In the genomic region with DNA sequence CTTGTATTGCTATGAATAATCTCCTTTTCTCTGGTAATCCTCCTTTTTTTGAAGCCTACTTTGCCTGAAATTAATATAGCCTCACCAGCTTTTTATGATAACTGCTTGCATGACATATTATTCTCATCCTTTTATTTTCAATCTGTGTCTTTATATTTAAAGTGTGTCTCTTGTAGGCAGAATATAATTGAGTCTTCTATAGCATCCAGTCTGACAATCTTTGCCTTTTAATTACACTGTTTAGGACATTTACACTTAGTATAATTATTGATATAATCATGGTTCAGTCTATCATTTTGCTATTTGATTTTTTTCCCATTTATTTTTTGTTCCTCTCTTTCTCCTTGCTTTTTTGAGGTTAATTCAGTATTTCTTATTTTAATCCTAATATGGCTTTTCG, we compare ENCODE assay signal across 35 cellular contexts.
"Had no signal": no experiment of that assay in that cellular context is flagged by ENCODE, and none has a peak within 500 bp of the region (broad histone marks: within the 10 kb centered on the region; RNA-seq: fewer than 3 reads in every experiment).

No MANE protein-coding gene starts in this region.

- H3K36me3 ChIP-seq: MG63 had no signal

- H3K4me3 ChIP-seq: MG63 had no signal

- DNase-seq: Karpas-422, Kasumi-1, MG63, MM.1S, MV-4-11, NCI-H1048, NCI-H1092, NCI-H1092 treated with DMSO at 0.1 percent for 48 hours, NCI-H1105, NCI-H1105 treated with DMSO at 0.1 percent for 48 hours, NCI-H1417, NCI-H1417 treated with DMSO at 0.1 percent for 48 hours, NCI-H1436, NCI-H1436 treated with DMSO at 0.1 percent for 48 hours, NCI-H146, NCI-H1694, NCI-H1694 treated with DMSO at 0.1 percent for 48 hours, NCI-H187, NCI-H187 treated with DMSO at 0.1 percent for 48 hours, NCI-H1930, NCI-H2029, NCI-H2029 treated with DMSO at 0.1 percent for 48 hours, NCI-H2081, NCI-H2081 treated with DMSO at 0.1 percent for 48 hours, NCI-H2107, NCI-H2171, NCI-H2171 treated with DMSO at 0.1 percent for 48 hours, NCI-H2227 treated with DMSO at 0.1 percent for 48 hours, NCI-H226, NCI-H345, NCI-H446 treated with DMSO at 0.1 percent for 48 hours, NCI-H510A, NCI-H510A treated with DMSO at 0.1 percent for 48 hours, NCI-H524, NCI-H524 treated with DMSO at 0.1 percent for 48 hours had no signal
